ENCODE assay signal across 28 cellular contexts in the genomic region with DNA sequence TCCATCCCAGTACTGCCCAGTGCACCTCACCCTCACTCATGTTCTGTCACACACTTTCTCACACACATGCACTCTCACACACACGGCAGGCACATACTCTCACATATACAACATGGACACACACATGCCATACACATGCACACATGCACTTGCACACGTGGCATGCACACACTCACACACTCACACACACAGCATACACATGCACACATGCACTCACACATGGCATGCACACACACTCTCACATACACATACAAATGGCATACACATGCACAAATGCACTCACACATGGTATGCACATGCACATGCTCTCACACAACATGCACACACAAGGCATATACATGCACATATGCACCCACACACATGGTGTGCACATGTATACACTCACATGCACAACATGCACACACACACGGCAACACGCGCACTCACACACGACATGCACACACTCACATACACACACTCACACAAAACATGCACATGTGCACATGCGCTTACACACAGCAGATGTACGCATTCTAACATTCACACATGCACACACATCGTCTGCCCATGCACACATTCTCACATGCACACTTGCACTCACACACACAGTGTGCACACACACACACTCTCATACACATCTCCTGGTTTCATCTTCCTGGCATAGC.
"Had no signal": no experiment of that assay in that cellular context is flagged by ENCODE, and none has a peak within 500 bp of the region (broad histone marks: within the 10 kb centered on the region; RNA-seq: fewer than 3 reads in every experiment).

No MANE protein-coding gene starts in this region.

- H3K36me3 ChIP-seq: ascending aorta, pancreas, tibial nerve, uterus, WERI-Rb-1 had no signal

- H3K36me3 Mint-ChIP-seq: activated naive CD4-positive, alpha-beta T cell treated with anti-CD3 and anti-CD28 coated beads, Interleukin-2, amount 10 ng/mL, durations not matched to agents 7 days and 5 days had no signal

- H3K27me3 ChIP-seq: ascending aorta, pancreas, tibial nerve, uterus had no signal

- H3K27ac Mint-ChIP-seq: activated naive CD4-positive, alpha-beta T cell treated with anti-CD3 and anti-CD28 coated beads, Interleukin-2, amount 10 ng/mL, durations not matched to agents 7 days and 5 days; activated naive CD8-positive, alpha-beta T cell treated with anti-CD3 and anti-CD28 coated beads, Interleukin-2, amount 10 ng/mL, durations not matched to agents 7 days and 5 days; activated T-helper 1 cell treated with anti-CD3 and anti-CD28 coated beads, Interleukin-12 subunit alpha, Interleukin-12 subunit beta, Interleukin-2, Interleukin-4 antibody, amounts not matched to agents 30 ng/mL and 10 ng/mL and 1 ng/mL, durations not matched to agents 14 hours and 24 hours and 36 hours; brain; nephron progenitor cell; T-helper 17 cell had no signal

- H3K27ac ChIP-seq: ascending aorta, dorsolateral prefrontal cortex, pancreas, WERI-Rb-1 had no signal

- H3K4me1 ChIP-seq: ascending aorta, pancreas, uterus had no signal

- H3K27me3 Mint-ChIP-seq: activated naive CD4-positive, alpha-beta T cell treated with anti-CD3 and anti-CD28 coated beads, Interleukin-2, amount 10 ng/mL, durations not matched to agents 7 days and 5 days; brain had no signal

- H3K4me3 ChIP-seq: ascending aorta, dorsolateral prefrontal cortex, pancreas, tibial nerve had no signal

- H3K4me3 Mint-ChIP-seq: activated naive CD4-positive, alpha-beta T cell treated with anti-CD3 and anti-CD28 coated beads, Interleukin-2, amount 10 ng/mL, durations not matched to agents 7 days and 5 days; activated naive CD8-positive, alpha-beta T cell treated with anti-CD3 and anti-CD28 coated beads, Interleukin-2, amount 10 ng/mL, durations not matched to agents 7 days and 5 days; activated T-helper 1 cell treated with anti-CD3 and anti-CD28 coated beads, Interleukin-12 subunit alpha, Interleukin-12 subunit beta, Interleukin-2, Interleukin-4 antibody, amounts not matched to agents 30 ng/mL and 10 ng/mL and 1 ng/mL, durations not matched to agents 14 hours and 24 hours and 36 hours; brain; nephron progenitor cell; T-helper 17 cell had no signal

- H3K9me3 ChIP-seq: ascending aorta, pancreas, tibial nerve, uterus had no signal

- DNase-seq: activated CD4-positive, alpha-beta T cell treated with anti-CD3 and anti-CD28 coated beads for 48 hours; activated CD4-positive, alpha-beta T cell treated with anti-CD3 and anti-CD28 coated beads, Interleukin-2, amount 50 U/mL, for 48 hours; activated CD8-positive, alpha-beta memory T cell treated with anti-CD3 and anti-CD28 coated beads for 24 hours; activated gamma-delta T cell; activated naive CD4-positive, alpha-beta T cell treated with anti-CD3 and anti-CD28 coated beads, Interleukin-2, amount 10 ng/mL, durations not matched to agents 7 days and 5 days; activated naive CD8-positive, alpha-beta T cell treated with anti-CD3 and anti-CD28 coated beads, Interleukin-2, amount 10 ng/mL, durations not matched to agents 7 days and 5 days; dorsolateral prefrontal cortex; effector memory CD4-positive, alpha-beta T cell; erythroblast; foreskin fibroblast; hippocampal formation; kidney; left colon; nephron progenitor cell; nucleus accumbens; pancreas; right cardiac atrium; stimulated activated CD4-positive, alpha-beta T cell treated with anti-CD3 and anti-CD28 coated beads, Interleukin-2, amount 100 ng/mL, for 48 hours; stimulated activated naive CD4-positive, alpha-beta T cell treated with Interleukin-2 at 50 U/mL for 16 hours; T-helper 17 cell; T1000; uterus; WERI-Rb-1 had no signal

- FAIRE-seq: kidney, pancreas had no signal

- H3K4me1 Mint-ChIP-seq: activated naive CD4-positive, alpha-beta T cell treated with anti-CD3 and anti-CD28 coated beads, Interleukin-2, amount 10 ng/mL, durations not matched to agents 7 days and 5 days; activated naive CD8-positive, alpha-beta T cell treated with anti-CD3 and anti-CD28 coated beads, Interleukin-2, amount 10 ng/mL, durations not matched to agents 7 days and 5 days; brain; T-helper 17 cell had no signal

- ATAC-seq: activated CD4-positive, CD25-positive, alpha-beta regulatory T cell treated with anti-CD3 and anti-CD28 coated beads, Interleukin-2, amount 50 U/mL, for 24 hours; left colon; pancreas; right cardiac atrium; T-helper 17 cell had no signal
